1 cellular context compared by ENCODE assay signal in the genomic region with DNA sequence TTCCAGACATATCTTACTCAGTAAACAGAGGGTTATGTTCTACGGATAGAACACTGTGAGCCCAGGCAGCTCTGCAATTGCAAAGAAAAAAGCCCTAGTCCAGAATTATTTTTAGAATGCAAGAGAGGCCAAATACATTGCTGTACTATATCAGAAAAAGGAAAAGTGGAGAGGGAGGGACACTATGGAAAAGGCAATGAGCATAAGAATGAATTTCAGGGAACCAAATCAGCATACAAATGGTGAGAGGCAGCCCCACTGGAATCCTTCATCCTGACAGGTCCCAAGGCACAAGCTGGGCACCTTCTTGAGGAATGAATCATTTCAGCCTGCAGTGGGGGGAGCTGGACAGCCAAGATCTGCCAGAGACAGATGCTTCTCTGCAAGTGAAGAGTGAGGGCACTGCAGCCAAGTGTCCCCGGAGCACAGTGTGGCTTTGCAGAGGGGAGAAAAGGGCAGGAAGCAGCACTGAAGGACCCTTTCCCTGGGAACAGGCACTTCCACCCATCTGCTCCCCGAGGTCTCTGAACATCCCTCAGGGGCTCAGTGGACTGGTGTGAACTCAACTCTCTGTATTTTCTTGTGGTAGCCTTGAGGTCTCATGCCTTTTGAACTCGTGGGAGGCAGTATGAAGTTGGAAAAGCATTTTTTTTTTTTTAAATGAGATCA.
TF ChIP-seq lines count a peak whose summit lies in the region.

No MANE protein-coding gene starts in this region.

TF ChIP-seq in SK-N-SH, 30 proteins besides CTCF, POLR2A, EP300 and RAD21 (continued from another document):
- TF ChIP-seq REST (IDR thresholded peaks at IDR 0.05; ENCODE audit: low read depth, low read length) (peak; percentile 77), NFIC (IDR thresholded peaks at IDR 0.05; ENCODE audit: borderline replicate concordance) (peak; percentile 77), ELF1 (IDR thresholded peaks at IDR 0.05) (0 out of 2 replicates have a peak, but pooled peaks have one; percentile 16), SMC3 (IDR thresholded peaks at IDR 0.05; ENCODE audit: low read depth, low read length) (no peak), FOXM1 (IDR thresholded peaks at IDR 0.05; ENCODE audit: low read depth) (no peak), CHD2 (IDR thresholded peaks at IDR 0.05; ENCODE audit: low read length, partially characterized antibody) (no peak), GABPA (IDR thresholded peaks at IDR 0.05; ENCODE audit: low read depth) (no peak), RXRA (IDR thresholded peaks at IDR 0.05; ENCODE audit: borderline replicate concordance, low read depth) (peak; percentile 60; the same call in 1 of the 2 replicates), IRF3 (IDR thresholded peaks at IDR 0.05; ENCODE audit: low read depth, low read length) (no peak), FOXJ3 (CRISPR knock-in tag; IDR thresholded peaks at IDR 0.05) (no peak), RFX5 (IDR thresholded peaks at IDR 0.05; ENCODE audit: low read length) (no peak), MEF2A (IDR thresholded peaks at IDR 0.05; ENCODE audit: borderline replicate concordance, low read depth) (0 out of 2 replicates have a peak, but pooled peaks have one; percentile 61), NRF1 (IDR thresholded peaks at IDR 0.05; ENCODE audit: low read depth, low read length) (no peak), JUND (IDR thresholded peaks at IDR 0.05) (peak; percentile 91), TCF12 (IDR thresholded peaks at IDR 0.05) (peak; percentile 98), TEAD4 (IDR thresholded peaks at IDR 0.05; ENCODE audit: borderline replicate concordance, insufficient read depth) (peak; percentile 74), YY1 (IDR thresholded peaks at IDR 0.05; ENCODE audit: low read depth) (no peak), SIN3A (IDR thresholded peaks at IDR 0.05; ENCODE audit: borderline replicate concordance, low read depth, low read length) (peak; percentile 44; the same call in 1 of the 2 replicates), MXI1 (IDR thresholded peaks at IDR 0.05; ENCODE audit: low read depth, low read length) (no peak), ZBTB33 (IDR thresholded peaks at IDR 0.05; ENCODE audit: borderline replicate concordance, low read depth) (no peak)
- TF ChIP-seq, protein P1, sequence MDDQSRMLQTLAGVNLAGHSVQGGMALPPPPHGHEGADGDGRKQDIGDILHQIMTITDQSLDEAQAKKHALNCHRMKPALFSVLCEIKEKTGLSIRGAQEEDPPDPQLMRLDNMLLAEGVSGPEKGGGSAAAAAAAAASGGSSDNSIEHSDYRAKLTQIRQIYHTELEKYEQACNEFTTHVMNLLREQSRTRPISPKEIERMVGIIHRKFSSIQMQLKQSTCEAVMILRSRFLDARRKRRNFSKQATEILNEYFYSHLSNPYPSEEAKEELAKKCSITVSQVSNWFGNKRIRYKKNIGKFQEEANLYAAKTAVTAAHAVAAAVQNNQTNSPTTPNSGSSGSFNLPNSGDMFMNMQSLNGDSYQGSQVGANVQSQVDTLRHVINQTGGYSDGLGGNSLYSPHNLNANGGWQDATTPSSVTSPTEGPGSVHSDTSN (IDR thresholded peaks at IDR 0.05), result peak; percentile 96
TF ChIP-seq in SK-N-SH: peak in this region for 13.
